In the genomic region with DNA sequence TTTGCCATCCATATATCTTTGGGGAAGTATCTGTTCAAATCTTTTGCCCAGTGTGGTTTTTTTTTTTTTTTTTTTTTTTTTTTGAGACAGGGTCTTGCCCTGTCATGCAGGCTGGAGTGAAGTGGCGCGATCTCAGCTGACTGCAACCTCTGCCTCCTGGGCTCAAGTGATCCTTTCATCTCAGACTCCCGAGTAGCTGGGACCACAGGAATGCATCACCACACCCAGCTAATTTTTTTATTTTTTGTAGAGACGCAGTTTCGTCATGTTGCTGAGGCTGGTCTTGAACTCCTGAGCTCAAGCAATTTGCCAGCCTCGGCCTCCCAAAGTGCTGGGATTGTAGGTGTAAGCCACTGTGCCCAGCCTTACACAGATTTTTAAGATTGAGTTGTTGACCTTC, we compare ENCODE assay signal across 21 cellular contexts. TPM values are rescaled to one million over a fixed set of nuclear protein-coding genes. Genes with fewer than 3 reads are reported as not detected.
DNase-seq lines count a peak whose midpoint lies in the region; ATAC-seq, FAIRE-seq and TF ChIP-seq lines count a peak whose summit lies in the region.
"Had no signal": no experiment of that assay in that cellular context is flagged by ENCODE, and none has a peak within 500 bp of the region (broad histone marks: within the 10 kb centered on the region; RNA-seq: fewer than 3 reads in every experiment).

No MANE protein-coding gene starts in this region.

- H3K27ac ChIP-seq in PC-9 (no peak overlapping the region), pancreas (no peak overlapping the region)
- H3K27ac ChIP-seq: A549; BLaER1 treated with 17β-estradiol and CSF1 and Interleukin-3, amounts not matched to agents 10 nM and 100 nM; HL-60; SK-N-MC had no signal

- FAIRE-seq in pancreas (lab: Jason Lieb, UNC), result no peak
- FAIRE-seq: A549, G401.6, H54 had no signal

- POLR2A ChIA-PET in PC-9 (lab: Charles Lee; ENCODE audit: unreplicated experiment), result interaction anchor here (0.7 kb wide), 1 partner anchor 141 kb away, joined by 4 read pairs; the partner anchor contains the start of gene NUP50

- intact Hi-C loops in PC-9 (cut with micrococcal nuclease; ENCODE audit: unreplicated experiment) (no loop called here), pancreas (cut with DNase I) (no loop called here)

- H3K36me3 ChIP-seq in PC-9 (ENCODE audit: low read depth) (no peaks in the 10 kb centered on the region), pancreas (no peaks in the 10 kb centered on the region)
- H3K36me3 ChIP-seq: BLaER1 treated with 17β-estradiol and CSF1 and Interleukin-3, amounts not matched to agents 10 nM and 100 nM had no signal

- H3F3A ChIP-seq in PC-9 (ENCODE audit: insufficient read depth, low read depth), result peaks cover 7% of the 10 kb centered on the region; the same call in 1 of the 2 replicates

- peaks cover under 1% of the 10 kb centered on the region; the same call in 1 of the 2 replicates for H3K79me2 ChIP-seq in PC-9 (ENCODE audit: low read depth)

- H3K27me3 ChIP-seq in PC-9 (ENCODE audit: insufficient read depth, low read depth) (no peaks in the 10 kb centered on the region), pancreas (no peaks in the 10 kb centered on the region)
- H3K27me3 ChIP-seq: BLaER1 treated with 17β-estradiol and CSF1 and Interleukin-3, amounts not matched to agents 10 nM and 100 nM had no signal

- no peak overlapping the region for H3K4me2 ChIP-seq in PC-9
- H3K4me2 ChIP-seq: A549; BLaER1 treated with 17β-estradiol and CSF1 and Interleukin-3, amounts not matched to agents 10 nM and 100 nM had no signal

- peak; percentile 10 for DNase-seq in A172 (ENCODE audit: low spot score)
- DNase-seq in Daoy (ENCODE audit: low read depth), result peak; percentile 44
- peak; percentile 54 to 65 for DNase-seq in PC-9
- peak; percentile 89 for DNase-seq in epithelial cell of esophagus (ENCODE audit: low read depth)
- no peak for DNase-seq in NCI-H1105 treated with DMSO at 0.1 percent for 48 hours (lab: John Stamatoyannopoulos, UW)
- DNase-seq in activated gamma-delta T cell (lab: John Stamatoyannopoulos, UW), result no peak
- DNase-seq in pancreas, result no peak
- DNase-seq in activated CD8-positive, alpha-beta memory T cell treated with anti-CD3 and anti-CD28 coated beads, Interleukin-2, amount 50 U/mL, for 48 hours, result no peak
- DNase-seq: CD8-positive, alpha-beta T cell; HFFc6; Karpas-422; NCI-H1092 treated with DMSO at 0.1 percent for 48 hours; NCI-H2081; NCI-H2227 treated with DMSO at 0.1 percent for 48 hours; NCI-H524 treated with DMSO at 0.1 percent for 48 hours had no signal

- H3K4me1 ChIP-seq in PC-9 (replicated peaks; ENCODE audit: insufficient read depth) (peaks cover 33% of the 10 kb centered on the region), pancreas (no peaks in the 10 kb centered on the region)

- no peaks in the 10 kb centered on the region for H3K9me2 ChIP-seq in PC-9 (ENCODE audit: insufficient read depth)

- no peaks in the 10 kb centered on the region for H4K20me1 ChIP-seq in PC-9 (ENCODE audit: insufficient read depth)
- H4K20me1 ChIP-seq: BLaER1 treated with 17β-estradiol and CSF1 and Interleukin-3, amounts not matched to agents 10 nM and 100 nM had no signal

- no peak overlapping the region for H2AFZ ChIP-seq in PC-9

- no TSS peak for BruUV-seq in PC-9 (replicated peaks; lab: Mats Ljungman, UMichigan)

- TF ChIP-seq CTCF in PC-9 (conservative IDR thresholded peaks at IDR 0.05) (no peak), epithelial cell of esophagus (IDR thresholded peaks at IDR 0.05; ENCODE audit: insufficient read depth, low read depth, low read length, missing control alignments) (no peak), pancreas (IDR thresholded peaks at IDR 0.05) (no peak)

- no peak for ATAC-seq in pancreas
- ATAC-seq: A549; CD8-positive, alpha-beta T cell had no signal

- CTCF ChIA-PET in PC-9 (lab: Charles Lee), result interaction anchor here (0.6 to 0.7 kb wide), 2 partner anchors 612 to 1197 kb away, joined by 3 read pairs; no protein-coding TSS in a partner anchor

- H3K9me3 ChIP-seq in PC-9 (ENCODE audit: insufficient read depth, low read depth), result no peaks in the 10 kb centered on the region
- no peaks in the 10 kb centered on the region for H3K9me3 ChIP-seq in pancreas
- H3K9me3 ChIP-seq: A549; BLaER1 treated with 17β-estradiol and CSF1 and Interleukin-3, amounts not matched to agents 10 nM and 100 nM had no signal

- no peak overlapping the region for H3K4me3 ChIP-seq in PC-9
- no peak overlapping the region for H3K4me3 ChIP-seq in epithelial cell of esophagus (ENCODE audit: low read length)
- H3K4me3 ChIP-seq in pancreas, result no peak overlapping the region
- H3K4me3 ChIP-seq: A549; BLaER1 treated with 17β-estradiol and CSF1 and Interleukin-3, amounts not matched to agents 10 nM and 100 nM; SK-N-MC had no signal

- 79 to 85% methylated on average over 6 of the region's 6 CpGs for WGBS in pancreas, 2 donors

RNA-seq across cellular contexts. Expression of gene FAM118A, which starts 4.8 kb away (rescaled TPM):
- total RNA-seq in A172 (2014; rRNA removed; shearing (Covaris generic)), result 20.8 and 21.8 TPM in 2 replicates
- total RNA-seq in Daoy (2014; rRNA removed; shearing (Covaris generic)), result 8.8 and 10.1 TPM in 2 replicates
- 24.4 and 35.4 TPM in 2 replicates for total RNA-seq in PC-9 (2021)
- total RNA-seq in pancreas, result 10 to 100 TPM in 2 of 6 donors, 1 to 10 TPM in 4; 7.1 to 25.4 (median 8.2) TPM
- polyA plus RNA-seq in pancreas, result 100 to 1,000 TPM in 1 of 2 donors, 10 to 100 TPM in 1; 19.0 to 127 TPM

RNA-seq across cellular contexts. Expression of gene UPK3A, which starts 20.2 kb away (rescaled TPM):
- not detected in 2 replicates for total RNA-seq in A172 (2014; rRNA removed; shearing (Covaris generic))
- total RNA-seq in Daoy (2014; rRNA removed; shearing (Covaris generic)), result not detected in 2 replicates
- total RNA-seq in PC-9 (2021), result 1.0 and 1.4 TPM in 2 replicates
- not detected for total RNA-seq in pancreas
- under 1 TPM in 1 of 2 donors, not detected in 1; 0.21 TPM for polyA plus RNA-seq in pancreas
- total RNA-seq: CD8-positive, alpha-beta T cell; HFFc6 had no signal
- polyA plus RNA-seq: A549 had no signal

Comparison
In these comparisons a context has a peak if more than half of its experiments do, and no peak if none do; other contexts are left out.
1. DNase-seq: peak in A172 (single experiment), Daoy (single experiment), PC-9 (2 of 2) and epithelial cell of esophagus (single experiment); none in NCI-H1105 treated with DMSO at 0.1 percent for 48 hours (single experiment), activated gamma-delta T cell (single experiment), pancreas (0 of 6) and activated CD8-positive, alpha-beta memory T cell treated with anti-CD3 and anti-CD28 coated beads, Interleukin-2, amount 50 U/mL, for 48 hours (single experiment).